In genomic region chr11:118227865-118228785, GRCh38 we compare ENCODE assay signal across 1 cellular context.
TF ChIP-seq lines count a peak whose summit lies in the region.

No MANE protein-coding gene starts in this region.

TF ChIP-seq in GM12878, 131 proteins besides CTCF, POLR2A, EP300 and RAD21 (continues in another document):
- TF ChIP-seq RAD51 (IDR thresholded peaks at IDR 0.05) (peak; percentile 65), RB1 (IDR thresholded peaks at IDR 0.05; ENCODE audit: borderline replicate concordance) (no peak), CEBPZ (IDR thresholded peaks at IDR 0.05; ENCODE audit: low read depth, low read length) (no peak), IRF3 (IDR thresholded peaks at IDR 0.05) (no peak), SMAD5 (IDR thresholded peaks at IDR 0.05; ENCODE audit: low read depth) (no peak), NFIC (IDR thresholded peaks at IDR 0.05; ENCODE audit: low read depth, low read length) (peak; percentile 82), SIN3A (IDR thresholded peaks at IDR 0.05; ENCODE audit: low read depth, low read length) (no peak), MYB (IDR thresholded peaks at IDR 0.05; ENCODE audit: borderline replicate concordance, low read depth, low read length) (peak; percentile 62; the same call in 1 of the 2 replicates), ZBTB4 (CRISPR knock-in tag; IDR thresholded peaks at IDR 0.05) (no peak), BACH1 (IDR thresholded peaks at IDR 0.05; ENCODE audit: borderline replicate concordance) (peak; percentile 87; the same call in 1 of the 2 replicates), SREBF2 (IDR thresholded peaks at IDR 0.05; ENCODE audit: low read length) (no peak), RELA (IDR thresholded peaks at IDR 0.05; ENCODE audit: borderline replicate concordance, partially characterized antibody) (no peak), E4F1 (IDR thresholded peaks at IDR 0.05; ENCODE audit: borderline replicate concordance, partially characterized antibody) (no peak), EED (IDR thresholded peaks at IDR 0.05; ENCODE audit: low read depth) (0 out of 2 replicates have a peak, but pooled peaks have one; percentile 50), RCOR1 (conservative IDR thresholded peaks at IDR 0.05; ENCODE audit: low read depth, low read length) (peak; percentile 79; the same call in 1 of the 2 replicates), BMI1 (IDR thresholded peaks at IDR 0.05; ENCODE audit: borderline replicate concordance) (peak; percentile 50; the same call in 1 of the 2 replicates), ESRRA (IDR thresholded peaks at IDR 0.05; ENCODE audit: low read length) (peak; percentile 81; the same call in 1 of the 2 replicates), CEBPB (IDR thresholded peaks at IDR 0.05; ENCODE audit: borderline replicate concordance in 1 of 2, low read depth in 2 of 2, low read length in 2 of 2) (peak in 1 of 2 experiments; percentile 37; a peak in 1 of 4 replicates), HCFC1 (IDR thresholded peaks at IDR 0.05; ENCODE audit: low read length) (no peak), ATF2 (IDR thresholded peaks at IDR 0.05; ENCODE audit: low read length) (peak; percentile 77), CUX1 (IDR thresholded peaks at IDR 0.05; ENCODE audit: insufficient replicate concordance, low read depth, low read length) (no peak), NBN (IDR thresholded peaks at IDR 0.05) (peak; percentile 86), ATF7 (IDR thresholded peaks at IDR 0.05; ENCODE audit: low read depth) (peak; percentile 75), ELK1 (IDR thresholded peaks at IDR 0.05; ENCODE audit: low read depth, low read length) (no peak), MEF2A (IDR thresholded peaks at IDR 0.05; ENCODE audit: insufficient read depth, low read depth, low read length) (0 out of 2 replicates have a peak, but pooled peaks have one; percentile 44), MYC (IDR thresholded peaks at IDR 0.05; ENCODE audit: insufficient read depth, insufficient read length, insufficient replicate concordance, low read length, severe bottlenecking) (no peak), RUNX3 (IDR thresholded peaks at IDR 0.05; ENCODE audit: low read length) (peak; percentile 98), ZNF274 (IDR thresholded peaks at IDR 0.05; ENCODE audit: insufficient read depth, insufficient read length) (no peak), HDAC2 (IDR thresholded peaks at IDR 0.05) (no peak), BCLAF1 (IDR thresholded peaks at IDR 0.05) (no peak), GATAD2B (conservative IDR thresholded peaks at IDR 0.05; ENCODE audit: low read depth) (peak; percentile 36; the same call in 1 of the 2 replicates), CHD4 (IDR thresholded peaks at IDR 0.05) (peak; percentile 63; the same call in 1 of the 2 replicates), IKZF2 (IDR thresholded peaks at IDR 0.05) (peak; percentile 88 to 91), FOXK2 (IDR thresholded peaks at IDR 0.05) (0 out of 2 replicates have a peak, but pooled peaks have one; percentile 40)
